ENCODE assay signal across 23 cellular contexts in genomic region chr5:178125253-178125916, GRCh38. TPM values are rescaled to one million over a fixed set of nuclear protein-coding genes. Genes with fewer than 3 reads are reported as not detected.
A peak's percentile ranks its signal among the peaks of the same experiment; 100 is the strongest.
DNase-seq lines count a peak whose midpoint lies in the region; ATAC-seq and TF ChIP-seq lines count a peak whose summit lies in the region.
"Had no signal": no experiment of that assay in that cellular context is flagged by ENCODE, and none has a peak within 500 bp of the region (broad histone marks: within the 10 kb centered on the region; RNA-seq: fewer than 3 reads in every experiment).

No MANE protein-coding gene starts in this region.

- no peak overlapping the region for H3K4me3 Mint-ChIP-seq in activated naive CD4-positive, alpha-beta T cell treated with anti-CD3 and anti-CD28 coated beads, Interleukin-2, amount 50 U/mL, for 24 hours
- no peak overlapping the region for H3K4me3 Mint-ChIP-seq in stimulated activated naive B cell treated with anti-CD40 and anti-IgM and Interleukin-4, amounts not matched to agents 10 μg/mL and 1 μg/mL and 100 μg/mL, for 72 hours
- H3K4me3 Mint-ChIP-seq in naive thymus-derived CD8-positive, alpha-beta T cell = no peak overlapping the region
- H3K4me3 Mint-ChIP-seq: activated T-helper 17 cell treated with anti-CD3 and anti-CD28 coated beads, Interleukin-2, amount 50 U/mL, for 72 hours had no signal

- H3K4me3 ChIP-seq in A673 (ENCODE audit: low read depth, low read length, poor library complexity, severe bottlenecking) = no peak overlapping the region
- H3K4me3 ChIP-seq: left lung, smooth muscle cell, thoracic aorta had no signal

- no peaks in the 10 kb centered on the region for H3K27me3 Mint-ChIP-seq in activated naive CD4-positive, alpha-beta T cell treated with anti-CD3 and anti-CD28 coated beads, Interleukin-2, amount 50 U/mL, for 24 hours
- H3K27me3 Mint-ChIP-seq in stimulated activated naive B cell treated with anti-CD40 and anti-IgM and Interleukin-4, amounts not matched to agents 10 μg/mL and 1 μg/mL and 100 μg/mL, for 72 hours = no peaks in the 10 kb centered on the region
- no peaks in the 10 kb centered on the region for H3K27me3 Mint-ChIP-seq in naive thymus-derived CD8-positive, alpha-beta T cell
- H3K27me3 Mint-ChIP-seq: activated T-helper 17 cell treated with anti-CD3 and anti-CD28 coated beads, Interleukin-2, amount 50 U/mL, for 72 hours had no signal

- no peak for TF ChIP-seq CTCF in A673 (conservative IDR thresholded peaks at IDR 0.05; ENCODE audit: low read depth, low read length)

- no peaks in the 10 kb centered on the region for H3K4me1 ChIP-seq in A673 (ENCODE audit: insufficient read depth, low read length, poor library complexity, severe bottlenecking)

- DNase-seq in activated naive CD4-positive, alpha-beta T cell treated with Interleukin-2 at 50 U/mL for 16 hours = no peak
- DNase-seq in MV-4-11 (lab: John Stamatoyannopoulos, UW) = peak; percentile 25
- DNase-seq in left ventricle myocardium superior = no peak
- no peak for DNase-seq in stimulated activated naive B cell treated with anti-CD40 and anti-IgM and Interleukin-4, amounts not matched to agents 10 μg/mL and 1 μg/mL and 100 μg/mL, for 72 hours
- DNase-seq in kidney glomerular epithelial cell (lab: John Stamatoyannopoulos, UW) = no peak
- DNase-seq in naive thymus-derived CD8-positive, alpha-beta T cell = no peak
- no peak for DNase-seq in A673 (ENCODE audit: low spot score)
- DNase-seq: activated CD4-positive, alpha-beta T cell treated with anti-CD3 and anti-CD28 coated beads, Interleukin-2, amount 50 U/mL, for 1 hour; activated CD8-positive, alpha-beta memory T cell treated with anti-CD3 and anti-CD28 coated beads, Interleukin-2, amount 50 U/mL, for 4 hours; DND-41; effector memory CD4-positive, alpha-beta T cell; NCI-H146; NCI-H510A; RPMI8226; SK-N-SH; stimulated activated naive CD4-positive, alpha-beta T cell; WERI-Rb-1 had no signal

- no peak overlapping the region for H3K27ac ChIP-seq in A673 (ENCODE audit: low read depth, low read length, poor library complexity, severe bottlenecking)
- H3K27ac ChIP-seq: 22Rv1, thoracic aorta, WERI-Rb-1 had no signal

- intact Hi-C loops in left ventricle myocardium superior (cut with micrococcal nuclease) = no loop called here
- intact Hi-C loops in A673 (cut with micrococcal nuclease; ENCODE audit: unreplicated experiment) = no loop called here

- POLR2A ChIA-PET in naive thymus-derived CD8-positive, alpha-beta T cell (lab: Charles Lee) = interaction anchor here (1.6 kb wide), 1 partner anchor 11 kb away, joined by 7 read pairs; the partner anchor contains the start of gene N4BP3
- POLR2A ChIA-PET in A673 (lab: Charles Lee; ENCODE audit: low non-redundant PET) = no interaction called here

- H3K27me3 ChIP-seq in A673 (replicated peaks; ENCODE audit: insufficient read depth, low read depth, low read length, poor library complexity) = no peaks in the 10 kb centered on the region

- H3K4me1 Mint-ChIP-seq in activated naive CD4-positive, alpha-beta T cell treated with anti-CD3 and anti-CD28 coated beads, Interleukin-2, amount 50 U/mL, for 24 hours = peaks cover 11% of the 10 kb centered on the region
- peaks cover 28 to 56% of the 10 kb centered on the region in 2 donors for H3K4me1 Mint-ChIP-seq in stimulated activated naive B cell treated with anti-CD40 and anti-IgM and Interleukin-4, amounts not matched to agents 10 μg/mL and 1 μg/mL and 100 μg/mL, for 72 hours
- H3K4me1 Mint-ChIP-seq in naive thymus-derived CD8-positive, alpha-beta T cell = peaks cover 17 to 67% (median 48%) of the 10 kb centered on the region in 4 donors
- H3K4me1 Mint-ChIP-seq: activated T-helper 17 cell treated with anti-CD3 and anti-CD28 coated beads, Interleukin-2, amount 50 U/mL, for 72 hours had no signal

- no peaks in the 10 kb centered on the region for H3K9me3 Mint-ChIP-seq in activated naive CD4-positive, alpha-beta T cell treated with anti-CD3 and anti-CD28 coated beads, Interleukin-2, amount 50 U/mL, for 24 hours
- no peaks in the 10 kb centered on the region for H3K9me3 Mint-ChIP-seq in stimulated activated naive B cell treated with anti-CD40 and anti-IgM and Interleukin-4, amounts not matched to agents 10 μg/mL and 1 μg/mL and 100 μg/mL, for 72 hours
- H3K9me3 Mint-ChIP-seq in naive thymus-derived CD8-positive, alpha-beta T cell = no peaks in the 10 kb centered on the region
- H3K9me3 Mint-ChIP-seq: activated T-helper 17 cell treated with anti-CD3 and anti-CD28 coated beads, Interleukin-2, amount 50 U/mL, for 72 hours had no signal

- no peaks in the 10 kb centered on the region for H3K9me3 ChIP-seq in A673 (ENCODE audit: low read depth, low read length, poor library complexity, severe bottlenecking)
- H3K9me3 ChIP-seq: left lung, SK-N-SH, thoracic aorta had no signal

- no TSS peak for BruUV-seq in A673 (replicated peaks; lab: Mats Ljungman, UMichigan)

- no peaks in the 10 kb centered on the region for H3K36me3 ChIP-seq in A673 (ENCODE audit: insufficient read depth, low read length, poor library complexity, severe bottlenecking)
- H3K36me3 ChIP-seq: thoracic aorta had no signal

- H3K27ac Mint-ChIP-seq in activated naive CD4-positive, alpha-beta T cell treated with anti-CD3 and anti-CD28 coated beads, Interleukin-2, amount 50 U/mL, for 24 hours = peak overlapping the region; percentile 41
- peak overlapping the region; percentile 85 for H3K27ac Mint-ChIP-seq in stimulated activated naive B cell treated with anti-CD40 and anti-IgM and Interleukin-4, amounts not matched to agents 10 μg/mL and 1 μg/mL and 100 μg/mL, for 72 hours
- H3K27ac Mint-ChIP-seq in naive thymus-derived CD8-positive, alpha-beta T cell = peak overlapping the region in 3 of 10 donors; percentile 36 to 90 (median 66)
- H3K27ac Mint-ChIP-seq: activated T-helper 17 cell treated with anti-CD3 and anti-CD28 coated beads, Interleukin-2, amount 50 U/mL, for 72 hours had no signal

- no peaks in the 10 kb centered on the region for H3K36me3 Mint-ChIP-seq in activated naive CD4-positive, alpha-beta T cell treated with anti-CD3 and anti-CD28 coated beads, Interleukin-2, amount 50 U/mL, for 24 hours
- peaks cover 17 to 21% of the 10 kb centered on the region in 2 donors for H3K36me3 Mint-ChIP-seq in stimulated activated naive B cell treated with anti-CD40 and anti-IgM and Interleukin-4, amounts not matched to agents 10 μg/mL and 1 μg/mL and 100 μg/mL, for 72 hours
- peaks cover 0 to 25% (median 0%) of the 10 kb centered on the region in 3 donors for H3K36me3 Mint-ChIP-seq in naive thymus-derived CD8-positive, alpha-beta T cell

- peak; percentile 22 for ATAC-seq in left ventricle myocardium superior
- no peak for ATAC-seq in stimulated activated naive B cell treated with anti-CD40 and anti-IgM and Interleukin-4, amounts not matched to agents 10 μg/mL and 1 μg/mL and 100 μg/mL, for 72 hours (replicated peaks)
- ATAC-seq in naive thymus-derived CD8-positive, alpha-beta T cell = no peak
- ATAC-seq: activated T-helper 17 cell treated with anti-CD3 and anti-CD28 coated beads, Interleukin-2, amount 50 U/mL, for 72 hours; left lung had no signal

- CTCF ChIA-PET in A673 (lab: Charles Lee) = no interaction called here

RNA-seq across cellular contexts. Expression of gene RMND5B, which starts 5.4 kb away (rescaled TPM):
- 41.6 TPM for total RNA-seq in left ventricle myocardium superior
- 10 to 100 TPM; 33.7 to 33.8 TPM for total RNA-seq in naive thymus-derived CD8-positive, alpha-beta T cell
- 10 to 100 TPM; 24.9 to 39.0 (median 36.8) TPM for polyA plus RNA-seq in naive thymus-derived CD8-positive, alpha-beta T cell
- 37.0 and 38.0 TPM in 2 replicates for total RNA-seq in A673 (2021)

RNA-seq across cellular contexts. Expression of gene N4BP3, which starts 12.1 kb away (rescaled TPM):
- 2.7 TPM for total RNA-seq in left ventricle myocardium superior
- total RNA-seq in naive thymus-derived CD8-positive, alpha-beta T cell = 1 to 10 TPM; 7.0 to 7.2 TPM
- polyA plus RNA-seq in naive thymus-derived CD8-positive, alpha-beta T cell = 1 to 10 TPM; 1.6 to 5.5 (median 2.0) TPM
- 0.66 and 0.73 TPM in 2 replicates for total RNA-seq in A673 (2021)

RNA-seq across cellular contexts. Expression of gene NHP2, which starts 28.3 kb away (rescaled TPM):
- 74.5 TPM for total RNA-seq in left ventricle myocardium superior
- total RNA-seq in naive thymus-derived CD8-positive, alpha-beta T cell = 10 to 100 TPM; 79.3 to 85.4 TPM
- polyA plus RNA-seq in naive thymus-derived CD8-positive, alpha-beta T cell = 100 to 1,000 TPM; 238 to 276 (median 270) TPM
- total RNA-seq in A673 (2021) = 223 and 232 TPM in 2 replicates
